11 cellular contexts compared by ENCODE assay signal in the genomic region with DNA sequence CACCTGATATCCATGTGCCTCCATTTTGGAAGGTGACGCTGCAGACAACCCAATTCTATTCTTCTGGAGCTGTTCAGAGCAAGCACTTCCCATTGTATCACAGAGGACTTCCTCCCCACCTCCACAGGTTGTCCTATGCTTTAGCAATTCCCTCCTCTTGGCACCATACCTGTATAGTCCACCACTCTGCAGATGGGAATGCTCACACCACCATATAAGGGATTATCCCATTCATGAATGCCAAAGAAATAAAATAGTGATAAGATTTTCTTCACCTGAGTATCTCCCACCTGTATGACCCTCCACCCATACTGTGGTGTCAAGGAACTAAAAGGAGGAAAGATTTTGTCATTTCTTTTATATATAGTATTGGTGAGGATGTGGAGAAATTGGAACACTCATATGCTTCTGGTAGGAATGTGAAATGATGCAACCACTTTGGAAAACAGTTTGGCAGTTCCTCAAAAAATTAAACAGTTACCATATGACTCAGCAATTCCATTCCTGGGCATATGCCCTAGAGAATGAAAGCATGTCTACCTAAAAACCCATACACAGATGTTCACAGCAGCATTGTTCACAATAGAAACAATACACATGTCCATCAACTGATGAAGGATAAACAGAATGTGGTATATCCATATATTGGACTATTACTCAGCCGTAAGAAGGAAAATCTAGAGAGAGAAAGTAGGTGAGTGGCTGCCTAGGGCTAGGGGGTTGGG.
DNase-seq lines count a peak whose midpoint lies in the region; TF ChIP-seq lines count a peak whose summit lies in the region.
"Had no signal": no experiment of that assay in that cellular context is flagged by ENCODE, and none has a peak within 500 bp of the region (broad histone marks: within the 10 kb centered on the region; RNA-seq: fewer than 3 reads in every experiment).

No MANE protein-coding gene starts in this region.

- TF ChIP-seq CTCF in NB4 (IDR thresholded peaks at IDR 0.05; ENCODE audit: low read depth, low read length) = no peak
- no peak for TF ChIP-seq CTCF in osteocyte (IDR thresholded peaks at IDR 0.05)

- no peak overlapping the region for H3K4me3 ChIP-seq in NB4 (ENCODE audit: low read depth, low read length)

- no peak for TF ChIP-seq POLR2A in NB4 (IDR thresholded peaks at IDR 0.05; ENCODE audit: extremely low read depth, insufficient read length)

- H3K4me1 Mint-ChIP-seq in osteocyte (ENCODE audit: unreplicated experiment) = peaks cover 8% of the 10 kb centered on the region
- no peaks in the 10 kb centered on the region for H3K4me1 Mint-ChIP-seq in activated CD4-positive, alpha-beta T cell treated with anti-CD3 and anti-CD28 coated beads, Interleukin-2, amount 10 ng/mL, durations not matched to agents 7 days and 5 days
- H3K4me1 Mint-ChIP-seq: central memory CD8-positive, alpha-beta T cell; nephron had no signal

- H3K36me3 Mint-ChIP-seq in osteocyte (ENCODE audit: unreplicated experiment) = peaks cover 7% of the 10 kb centered on the region
- H3K36me3 Mint-ChIP-seq in activated CD4-positive, alpha-beta T cell treated with anti-CD3 and anti-CD28 coated beads, Interleukin-2, amount 10 ng/mL, durations not matched to agents 7 days and 5 days (ENCODE audit: low read depth) = no peaks in the 10 kb centered on the region

- H3K27ac Mint-ChIP-seq in osteocyte (ENCODE audit: unreplicated experiment) = peak overlapping the region; percentile 52
- H3K27ac Mint-ChIP-seq in activated CD4-positive, alpha-beta T cell treated with anti-CD3 and anti-CD28 coated beads, Interleukin-2, amount 10 ng/mL, durations not matched to agents 7 days and 5 days = no peak overlapping the region
- H3K27ac Mint-ChIP-seq: nephron; stimulated activated naive CD8-positive, alpha-beta T cell treated with anti-CD3 and anti-CD28 coated beads, Interleukin-15, Interleukin-2, amounts not matched to agents 100 ng/mL and 50 ng/mL, for 24 hours had no signal

- no peaks in the 10 kb centered on the region for H3K27me3 Mint-ChIP-seq in osteocyte (ENCODE audit: unreplicated experiment)
- H3K27me3 Mint-ChIP-seq in activated CD4-positive, alpha-beta T cell treated with anti-CD3 and anti-CD28 coated beads, Interleukin-2, amount 10 ng/mL, durations not matched to agents 7 days and 5 days = no peaks in the 10 kb centered on the region
- H3K27me3 Mint-ChIP-seq: stimulated activated naive CD8-positive, alpha-beta T cell treated with anti-CD3 and anti-CD28 coated beads, Interleukin-15, Interleukin-2, amounts not matched to agents 100 ng/mL and 50 ng/mL, for 24 hours had no signal

- POLR2A ChIA-PET in activated CD4-positive, alpha-beta T cell treated with anti-CD3 and anti-CD28 coated beads, Interleukin-2, amount 10 ng/mL, durations not matched to agents 7 days and 5 days (lab: Charles Lee) = no interaction called here

- CTCF ChIA-PET in activated CD4-positive, alpha-beta T cell treated with anti-CD3 and anti-CD28 coated beads, Interleukin-2, amount 10 ng/mL, durations not matched to agents 7 days and 5 days (lab: Charles Lee) = interaction anchor here (0.6 kb wide), 1 partner anchor 300 kb away, joined by 4 read pairs; no protein-coding TSS in a partner anchor

- H3K9me3 Mint-ChIP-seq in osteocyte (ENCODE audit: unreplicated experiment) = peaks cover 7% of the 10 kb centered on the region
- H3K9me3 Mint-ChIP-seq in activated CD4-positive, alpha-beta T cell treated with anti-CD3 and anti-CD28 coated beads, Interleukin-2, amount 10 ng/mL, durations not matched to agents 7 days and 5 days = no peaks in the 10 kb centered on the region
- H3K9me3 Mint-ChIP-seq: central memory CD8-positive, alpha-beta T cell; nephron; stimulated activated naive CD8-positive, alpha-beta T cell treated with anti-CD3 and anti-CD28 coated beads, Interleukin-15, Interleukin-2, amounts not matched to agents 100 ng/mL and 50 ng/mL, for 24 hours had no signal

- no peak overlapping the region for H3K4me3 Mint-ChIP-seq in osteocyte (ENCODE audit: unreplicated experiment)
- H3K4me3 Mint-ChIP-seq in activated CD4-positive, alpha-beta T cell treated with anti-CD3 and anti-CD28 coated beads, Interleukin-2, amount 10 ng/mL, durations not matched to agents 7 days and 5 days = no peak overlapping the region
- H3K4me3 Mint-ChIP-seq: central memory CD8-positive, alpha-beta T cell; nephron; stimulated activated naive CD8-positive, alpha-beta T cell treated with anti-CD3 and anti-CD28 coated beads, Interleukin-15, Interleukin-2, amounts not matched to agents 100 ng/mL and 50 ng/mL, for 24 hours had no signal

- DNase-seq in ELR (ENCODE audit: low read depth) = peak; percentile 78
- peak; percentile 42 for DNase-seq in NB4 (ENCODE audit: low read depth)
- peak; percentile 2 for DNase-seq in dermis blood vessel endothelial cell
- DNase-seq in osteocyte (ENCODE audit: extremely low spot score, unreplicated experiment) = no peak
- no peak for DNase-seq in NCI-H1092 (lab: John Stamatoyannopoulos, UW)
- no peak for DNase-seq in activated T-cell treated with anti-CD3 and anti-CD28 coated beads, Interleukin-2, amount 50 U/mL, for 48 hours
- no peak for DNase-seq in activated CD4-positive, alpha-beta T cell treated with anti-CD3 and anti-CD28 coated beads, Interleukin-2, amount 10 ng/mL, durations not matched to agents 7 days and 5 days
- DNase-seq: hippocampal formation had no signal

Comparison
In these comparisons a context has a peak if more than half of its experiments do, and no peak if none do; other contexts are left out.
1. DNase-seq: peak in ELR (single experiment), NB4 (single experiment) and dermis blood vessel endothelial cell (single experiment); none in osteocyte (single experiment), NCI-H1092 (single experiment), activated T-cell treated with anti-CD3 and anti-CD28 coated beads, Interleukin-2, amount 50 U/mL, for 48 hours (0 of 2) and activated CD4-positive, alpha-beta T cell treated with anti-CD3 and anti-CD28 coated beads, Interleukin-2, amount 10 ng/mL, durations not matched to agents 7 days and 5 days (single experiment).